8 cellular contexts compared by ENCODE assay signal in the genomic region with DNA sequence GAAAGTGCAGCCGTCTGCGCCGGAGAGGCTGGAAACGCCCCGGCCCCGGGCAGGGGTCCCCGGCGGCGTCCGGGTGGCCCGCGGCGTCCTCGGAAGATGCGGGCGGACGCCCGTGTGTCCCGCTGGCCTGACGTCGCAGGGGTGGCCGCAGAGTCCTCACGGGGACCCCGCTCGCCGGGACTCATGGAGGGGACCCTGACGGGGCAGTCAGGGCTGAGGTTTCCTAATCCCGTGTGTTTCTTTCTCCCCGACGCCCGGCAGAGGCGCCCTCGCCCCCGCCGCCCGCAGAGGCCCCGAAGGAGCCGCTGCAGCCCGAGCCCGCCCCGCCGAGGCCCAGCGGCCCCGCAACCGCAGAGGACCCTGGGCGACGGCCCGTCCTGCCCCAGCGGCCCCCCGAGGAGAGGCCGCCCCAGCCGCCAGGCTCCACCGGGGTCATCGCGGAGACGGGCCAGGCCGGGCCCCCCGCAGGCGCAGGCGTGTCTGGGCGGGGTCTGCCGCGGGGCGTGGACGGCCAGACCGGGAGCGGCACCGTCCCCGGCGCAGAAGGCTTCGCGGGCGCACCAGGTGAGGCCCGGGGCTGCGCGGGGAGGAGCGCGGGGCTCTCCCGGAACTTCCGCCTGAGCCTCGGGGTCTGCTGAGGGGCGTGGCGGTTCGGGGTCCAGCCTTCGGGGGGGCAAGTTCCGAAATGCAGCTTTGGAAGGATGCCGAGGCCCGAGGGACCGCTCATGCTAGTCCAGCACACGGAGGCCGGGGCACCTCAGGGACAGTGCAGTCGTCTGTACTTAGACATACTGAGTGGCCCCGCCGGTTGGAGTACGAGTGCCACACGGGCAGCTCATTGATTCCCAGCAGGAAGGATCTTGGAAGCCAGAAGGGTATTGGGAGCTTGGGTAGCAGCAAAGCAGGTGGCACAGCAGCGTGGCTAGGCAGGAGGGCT. TPM values are rescaled to one million over a fixed set of nuclear protein-coding genes. Genes with fewer than 3 reads are reported as not detected.
DNase-seq lines count a peak whose midpoint lies in the region; ATAC-seq and TF ChIP-seq lines count a peak whose summit lies in the region.

No MANE protein-coding gene starts in this region.

- no peaks in the 10 kb centered on the region for H3K9me3 Mint-ChIP-seq in T-helper 1 cell treated with Interleukin-12 subunit alpha and Interleukin-12 subunit beta and Interleukin-4 antibody, amounts not matched to agents 30 μg/mL and 1 μg/mL, for 36 hours
- H3K9me3 Mint-ChIP-seq in brain, result peaks cover 0 to 6% (median 0%) of the 10 kb centered on the region in 5 experiments

- H3K27ac Mint-ChIP-seq in T-helper 1 cell treated with Interleukin-12 subunit alpha and Interleukin-12 subunit beta and Interleukin-4 antibody, amounts not matched to agents 30 μg/mL and 1 μg/mL, for 36 hours, result peak overlapping the region; percentile 58
- no peak overlapping the region for H3K27ac Mint-ChIP-seq in brain

- peaks cover 14% of the 10 kb centered on the region for H3K36me3 Mint-ChIP-seq in T-helper 1 cell treated with Interleukin-12 subunit alpha and Interleukin-12 subunit beta and Interleukin-4 antibody, amounts not matched to agents 30 μg/mL and 1 μg/mL, for 36 hours (ENCODE audit: low read depth)
- H3K36me3 Mint-ChIP-seq in brain, result peaks cover 8% of the 10 kb centered on the region

- TF ChIP-seq POLR2A in GM18951 (IDR thresholded peaks at IDR 0.05; ENCODE audit: extremely low read depth, insufficient read depth, insufficient read length), result peak; percentile 51

- no peak for DNase-seq in AG10803 (ENCODE audit: low read depth)
- DNase-seq in left lobe of liver (ENCODE audit: low spot score), result peak; percentile 47
- DNase-seq in stimulated activated CD4-positive, alpha-beta T cell treated with anti-CD3 and anti-CD28 coated beads, TNF-alpha, amount 100 ng/mL, for 48 hours (ENCODE audit: low read depth in 3 of 3), result peak in 2 of 3 donors; percentile 27 to 56
- DNase-seq in amygdala (lab: John Stamatoyannopoulos, UW), result no peak

- in situ Hi-C loops in GM18951 (cut with MboI; ENCODE audit: low sequenced_read_pairs, unreplicated experiment), result no loop called here

- no peaks in the 10 kb centered on the region for H3K27me3 Mint-ChIP-seq in T-helper 1 cell treated with Interleukin-12 subunit alpha and Interleukin-12 subunit beta and Interleukin-4 antibody, amounts not matched to agents 30 μg/mL and 1 μg/mL, for 36 hours (ENCODE audit: low read depth)
- peaks cover 25% of the 10 kb centered on the region for H3K27me3 Mint-ChIP-seq in brain

- H3K4me3 ChIP-seq in AG10803 (ENCODE audit: low read length), result peak overlapping the region; percentile 61

- peak; percentile 27; the same call in 1 of the 2 replicates for TF ChIP-seq CTCF in AG10803 (conservative IDR thresholded peaks at IDR 0.05; ENCODE audit: low read length)
- peak in 1 of 2 experiments; percentile 41 for TF ChIP-seq CTCF in brain (conservative IDR thresholded peaks at IDR 0.05)

- peaks cover 18% of the 10 kb centered on the region for H3K4me1 Mint-ChIP-seq in T-helper 1 cell treated with Interleukin-12 subunit alpha and Interleukin-12 subunit beta and Interleukin-4 antibody, amounts not matched to agents 30 μg/mL and 1 μg/mL, for 36 hours (ENCODE audit: low read depth)
- no peaks in the 10 kb centered on the region for H3K4me1 Mint-ChIP-seq in brain

- ATAC-seq in HG03159 (IDR thresholded peaks at IDR 0.05; ENCODE audit: unreplicated experiment) (peak; percentile 67), left lobe of liver (peak; percentile 53)

- H3K4me3 Mint-ChIP-seq in T-helper 1 cell treated with Interleukin-12 subunit alpha and Interleukin-12 subunit beta and Interleukin-4 antibody, amounts not matched to agents 30 μg/mL and 1 μg/mL, for 36 hours, result peak overlapping the region; percentile 84
- H3K4me3 Mint-ChIP-seq in brain, result peak overlapping the region; percentile 60 to 78 (median 72)

RNA-seq across cellular contexts. Expression of gene EMILIN2, which starts 60.0 kb away (rescaled TPM):
- polyA plus RNA-seq in brain (ENCODE audit: insufficient read depth, low read depth, low replicate concordance), result 6.1 TPM
- 0.53 TPM for total RNA-seq in left lobe of liver

Comparison
In these comparisons a context has a peak if more than half of its experiments do, and no peak if none do; other contexts are left out.
1. DNase-seq: peak in left lobe of liver (single experiment) and stimulated activated CD4-positive, alpha-beta T cell treated with anti-CD3 and anti-CD28 coated beads, TNF-alpha, amount 100 ng/mL, for 48 hours (2 of 3); none in AG10803 (single experiment) and amygdala (0 of 56).